Comparison of ENCODE assay signal across 18 cellular contexts in the genomic region with DNA sequence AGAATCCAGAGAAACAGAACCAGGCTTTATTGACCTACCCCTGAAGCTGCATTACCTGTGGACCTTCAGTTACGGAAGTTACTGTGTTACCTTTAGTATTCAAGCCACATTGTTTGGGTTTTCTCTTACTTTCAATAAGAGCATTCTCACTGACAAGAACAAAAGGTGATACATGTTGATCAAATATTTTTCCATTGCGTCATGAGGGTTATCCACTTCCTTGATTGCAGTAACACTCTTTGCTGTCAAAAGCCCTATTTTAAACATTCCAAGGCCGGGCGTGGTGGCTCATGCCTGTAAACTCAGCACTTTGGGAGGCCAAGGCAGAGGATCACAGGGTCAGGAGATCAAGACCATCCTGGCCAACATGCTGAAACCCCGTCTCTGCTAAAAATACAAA. TPM values are rescaled to one million over a fixed set of nuclear protein-coding genes. Genes with fewer than 3 reads are reported as not detected.
A peak's percentile ranks its signal among the peaks of the same experiment; 100 is the strongest.
DNase-seq lines count a peak whose midpoint lies in the region; ATAC-seq, FAIRE-seq and TF ChIP-seq lines count a peak whose summit lies in the region.
"Had no signal": no experiment of that assay in that cellular context is flagged by ENCODE, and none has a peak within 500 bp of the region (broad histone marks: within the 10 kb centered on the region; RNA-seq: fewer than 3 reads in every experiment).

No MANE protein-coding gene starts in this region.

- H3K9me3 ChIP-seq in A549, result peaks cover 15% of the 10 kb centered on the region
- no peaks in the 10 kb centered on the region for H3K9me3 ChIP-seq in MG63
- H3K9me3 ChIP-seq in lower lobe of right lung, result peaks cover 5% of the 10 kb centered on the region
- H3K9me3 ChIP-seq in right cardiac atrium (ENCODE audit: control insufficient read depth, low read length), result no peaks in the 10 kb centered on the region
- H3K9me3 ChIP-seq: neutrophil had no signal

- TF ChIP-seq CTCF in A549 (IDR thresholded peaks at IDR 0.05) (no peak), choroid plexus epithelial cell (conservative IDR thresholded peaks at IDR 0.05; ENCODE audit: low read depth, low read length) (no peak), lower lobe of right lung (IDR thresholded peaks at IDR 0.05) (no peak), GM10266 (IDR thresholded peaks at IDR 0.05; ENCODE audit: control insufficient read depth, insufficient read depth, low read depth, missing control alignments) (no peak)

- no peak for TF ChIP-seq POLR2A in A549 (IDR thresholded peaks at IDR 0.05; ENCODE audit: low read length)

- no peak for TF ChIP-seq EP300 in A549 (IDR thresholded peaks at IDR 0.05)

- FAIRE-seq in A549 (lab: Jason Lieb, UNC), result peak; percentile 28
- FAIRE-seq: RCC 7860 had no signal

- no peak for TF ChIP-seq RAD21 in A549 (conservative IDR thresholded peaks at IDR 0.05 in 1 of 2, IDR thresholded peaks at IDR 0.05 in 1 of 2)

- peak overlapping the region; percentile 34 to 48; a peak in 5 of 6 replicates for H3K27ac ChIP-seq in A549
- peak overlapping the region; percentile 67 for H3K27ac ChIP-seq in lower lobe of right lung
- no peak overlapping the region for H3K27ac ChIP-seq in right cardiac atrium (ENCODE audit: low read length)
- H3K27ac ChIP-seq: heart right ventricle, neutrophil had no signal

- H3K4me3 ChIP-seq in A549 (no peak overlapping the region), MG63 (no peak overlapping the region), choroid plexus epithelial cell (ENCODE audit: low read depth, low read length) (no peak overlapping the region), lower lobe of right lung (no peak overlapping the region), right cardiac atrium (ENCODE audit: low read length) (no peak overlapping the region)
- H3K4me3 ChIP-seq: heart right ventricle, skin epidermis had no signal

- peak overlapping the region; percentile 66 for H3K4me2 ChIP-seq in A549

- intact Hi-C loops in lower lobe of right lung (cut with DNase I) (no loop called here), right cardiac atrium (cut with DNase I) (no loop called here)

- WGBS in A549 (ENCODE audit: missing lambda C conversion rate), result 25% methylated on average over 5 of the region's 5 CpGs
- WGBS in right cardiac atrium, result 74% methylated on average over 5 of the region's 5 CpGs

- DNase-seq in A549 (ENCODE audit: low read depth in 1 of 2, low spot score in 1 of 2) (peak in 1 of 2 experiments; percentile 77), MG63 (peak; percentile 8), choroid plexus epithelial cell (ENCODE audit: low read depth) (peak; percentile 42), lower lobe of right lung (peak; percentile 67), right cardiac atrium (no peak), glomerular visceral epithelial cell (ENCODE audit: extremely low spot score) (no peak), SKM-1 treated with dmso at 0.1 percent for 144 hours (lab: John Stamatoyannopoulos, UW; ENCODE audit: unreplicated experiment) (no peak), GM10266 (ENCODE audit: extremely low spot score) (no peak)
- DNase-seq: activated CD4-positive, alpha-beta T cell treated with anti-CD3 and anti-CD28 coated beads, Interleukin-2, amount 10 ng/mL, durations not matched to agents 24 days and 14 days; effector memory CD8-positive, alpha-beta T cell; heart right ventricle; NCI-H1417 treated with DMSO at 0.1 percent for 48 hours; NCI-H510A; T-helper 2 cell had no signal

- POLR2A ChIA-PET in A549 (lab: Yijun Ruan, JAX), result no interaction called here

- ATAC-seq in A549 (peak; percentile 50 to 65; a peak in 3 of 6 replicates), lower lobe of right lung (peak; percentile 82 to 94), right cardiac atrium (no peak)
- ATAC-seq: activated T-helper 17 cell treated with anti-CD3 and anti-CD28 coated beads, Interleukin-2, amount 50 U/mL, for 72 hours; effector memory CD8-positive, alpha-beta T cell; heart right ventricle had no signal

- no peaks in the 10 kb centered on the region for H3K36me3 ChIP-seq in MG63
- H3K36me3 ChIP-seq in lower lobe of right lung, result no peaks in the 10 kb centered on the region
- H3K36me3 ChIP-seq: heart right ventricle, neutrophil had no signal

- CTCF ChIA-PET in A549 (lab: Yijun Ruan, JAX), result interaction anchor here (1.1 to 1.2 kb wide), 2 partner anchors 11 kb away, joined by 3 to 4 read pairs; no protein-coding TSS in a partner anchor

- H3K27me3 ChIP-seq in MG63, result no peaks in the 10 kb centered on the region
- H3K27me3 ChIP-seq in lower lobe of right lung (ENCODE audit: low read depth), result no peaks in the 10 kb centered on the region
- H3K27me3 ChIP-seq in right cardiac atrium (ENCODE audit: control insufficient read depth, insufficient read depth), result no peaks in the 10 kb centered on the region
- H3K27me3 ChIP-seq: heart right ventricle, neutrophil had no signal

- H3K4me1 ChIP-seq in A549, result peaks cover 13% of the 10 kb centered on the region
- no peaks in the 10 kb centered on the region for H3K4me1 ChIP-seq in lower lobe of right lung
- H3K4me1 ChIP-seq in right cardiac atrium (ENCODE audit: control insufficient read depth, insufficient read depth, low read length), result no peaks in the 10 kb centered on the region
- H3K4me1 ChIP-seq: heart right ventricle had no signal

TF ChIP-seq in A549, 52 proteins besides CTCF, POLR2A, EP300 and RAD21:
- TF ChIP-seq HOXA7 (CRISPR knock-in tag; IDR thresholded peaks at IDR 0.05) (no peak), CEBPB (IDR thresholded peaks at IDR 0.05) (peak; percentile 69 to 86; a peak in 3 of 4 replicates), FOSL2 (IDR thresholded peaks at IDR 0.05) (no peak), FOSL2 (CRISPR knock-in tag; IDR thresholded peaks at IDR 0.05) (peak; percentile 64)

RNA-seq across cellular contexts. Expression of gene PAFAH1B1, which starts 28.6 kb away (rescaled TPM):
- polyA plus RNA-seq in A549 (2011; rRNA removed) (197 and 204 TPM in 2 replicates), A549 (2017; fragmentation: RNase III; extraction: RNeasy Plus Mini Kit Qiagen cat#74134 plus additional on column Dnase treatment) (122 to 132 TPM (median 125 TPM) in 3 replicates), right cardiac atrium (39.1 TPM)
- 54.8 and 59.1 TPM in 2 replicates for polyA plus RNA-seq in A549 (2012; cell fraction: cytosol; rRNA removed)
- polyA plus RNA-seq in A549 (2012; cell fraction: nucleus; rRNA removed), result 30.9 and 49.5 TPM in 2 replicates
- polyA minus RNA-seq in A549 (2011; rRNA and poly(A)+ RNA removed), result 161 and 170 TPM in 2 replicates
- total RNA-seq in MG63 (2014; rRNA removed; shearing (Covaris generic); ENCODE audit: low replicate concordance), result 66.4 and 179 TPM in 2 replicates
- total RNA-seq in lower lobe of right lung (129 TPM), right cardiac atrium (100 to 1,000 TPM; 104 to 128 (median 106) TPM)

RNA-seq across cellular contexts. Expression of gene METTL16, which starts 53.2 kb away (rescaled TPM):
- polyA plus RNA-seq in A549 (2011; rRNA removed) (58.0 and 58.4 TPM in 2 replicates), A549 (2017; fragmentation: RNase III; extraction: RNeasy Plus Mini Kit Qiagen cat#74134 plus additional on column Dnase treatment) (26.4 to 28.3 TPM (median 26.5 TPM) in 3 replicates), right cardiac atrium (17.7 TPM)
- 17.7 and 20.0 TPM in 2 replicates for polyA plus RNA-seq in A549 (2012; cell fraction: cytosol; rRNA removed)
- 17.3 and 31.4 TPM in 2 replicates for polyA plus RNA-seq in A549 (2012; cell fraction: nucleus; rRNA removed)
- 39.8 and 45.0 TPM in 2 replicates for polyA minus RNA-seq in A549 (2011; rRNA and poly(A)+ RNA removed)
- 21.3 and 47.7 TPM in 2 replicates for total RNA-seq in MG63 (2014; rRNA removed; shearing (Covaris generic); ENCODE audit: low replicate concordance)
- total RNA-seq in lower lobe of right lung (32.0 TPM), right cardiac atrium (10 to 100 TPM; 22.6 to 26.5 (median 23.6) TPM)

Comparison
In these comparisons a context has a peak if more than half of its experiments do, and no peak if none do; other contexts are left out.
1. ATAC-seq: peak in A549 (2 of 2) and lower lobe of right lung (2 of 2); none in right cardiac atrium (0 of 2).
2. DNase-seq: peak in MG63 (single experiment), choroid plexus epithelial cell (single experiment) and lower lobe of right lung (single experiment); none in right cardiac atrium (0 of 3), glomerular visceral epithelial cell (single experiment), SKM-1 treated with dmso at 0.1 percent for 144 hours (single experiment) and GM10266 (single experiment).